21 cellular contexts compared by ENCODE assay signal in the genomic region with DNA sequence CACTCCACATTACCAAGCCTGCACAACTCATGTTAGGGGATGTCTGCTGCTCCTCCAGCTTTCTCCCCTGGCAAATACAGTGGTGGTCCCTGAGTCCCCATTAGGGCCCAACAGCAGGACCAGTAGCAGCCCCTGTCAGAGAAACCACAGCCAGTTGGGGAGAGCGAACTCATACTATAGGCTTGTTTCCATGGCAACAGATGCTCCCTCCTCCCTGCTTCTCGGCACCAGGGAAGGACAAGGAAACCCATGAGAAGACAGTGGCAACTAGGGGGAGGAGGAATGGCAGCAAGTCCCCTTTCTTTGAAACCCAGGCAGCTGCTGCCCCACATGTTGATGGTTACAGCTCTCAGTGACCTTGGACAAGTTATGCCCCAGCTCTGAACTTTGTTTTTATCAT.
DNase-seq lines count a peak whose midpoint lies in the region; ATAC-seq and TF ChIP-seq lines count a peak whose summit lies in the region.
"Had no signal": no experiment of that assay in that cellular context is flagged by ENCODE, and none has a peak within 500 bp of the region (broad histone marks: within the 10 kb centered on the region; RNA-seq: fewer than 3 reads in every experiment).

No MANE protein-coding gene starts in this region.

- no peak overlapping the region for H3K4me3 Mint-ChIP-seq in nephron progenitor cell
- H3K4me3 Mint-ChIP-seq: effector memory CD8-positive, alpha-beta T cell had no signal

- H3K4me1 Mint-ChIP-seq in nephron progenitor cell: no peaks in the 10 kb centered on the region

- WGBS in heart right ventricle, 2 donors: 39 to 46% methylated on average over 2 of the region's 2 CpGs

- no peaks in the 10 kb centered on the region for H3K9me3 ChIP-seq in vagina
- H3K9me3 ChIP-seq in heart right ventricle: no peaks in the 10 kb centered on the region
- H3K9me3 ChIP-seq: BE2C, HAP-1, SK-N-SH had no signal

- peaks cover 16% of the 10 kb centered on the region for H3K4me1 ChIP-seq in vagina
- no peaks in the 10 kb centered on the region for H3K4me1 ChIP-seq in heart right ventricle
- H3K4me1 ChIP-seq: HAP-1 had no signal

- ATAC-seq in heart right ventricle (no peak), HG02852 (IDR thresholded peaks at IDR 0.05; ENCODE audit: unreplicated experiment) (no peak)
- ATAC-seq: effector memory CD8-positive, alpha-beta T cell; esophagus mucosa had no signal

- no peaks in the 10 kb centered on the region for H3K9me3 Mint-ChIP-seq in nephron progenitor cell
- H3K9me3 Mint-ChIP-seq: effector memory CD8-positive, alpha-beta T cell had no signal

- H3K27me3 Mint-ChIP-seq in nephron progenitor cell (ENCODE audit: low read depth, poor library complexity): peaks cover 26% of the 10 kb centered on the region

- TF ChIP-seq POLR2A in vagina (IDR thresholded peaks at IDR 0.05): no peak

- H3K27me3 ChIP-seq in vagina (no peaks in the 10 kb centered on the region), heart right ventricle (peaks cover 0 to 38% (median 7%) of the 10 kb centered on the region in 7 donors)
- H3K27me3 ChIP-seq: BE2C, brain microvascular endothelial cell had no signal

- no peak overlapping the region for H3K27ac Mint-ChIP-seq in nephron progenitor cell
- H3K27ac Mint-ChIP-seq: effector memory CD8-positive, alpha-beta T cell had no signal

- peak overlapping the region; percentile 18 for H3K27ac ChIP-seq in vagina
- no peak overlapping the region for H3K27ac ChIP-seq in heart right ventricle
- H3K27ac ChIP-seq: brain microvascular endothelial cell, RWPE1 had no signal

- H3K36me3 Mint-ChIP-seq in nephron progenitor cell (ENCODE audit: low read depth): no peaks in the 10 kb centered on the region

- TF ChIP-seq CTCF in nephron progenitor cell (IDR thresholded peaks at IDR 0.05) (no peak), vagina (IDR thresholded peaks at IDR 0.05) (no peak), heart right ventricle (IDR thresholded peaks at IDR 0.05) (no peak)

- intact Hi-C loops in vagina (cut with DNase I): no loop called here
- intact Hi-C loops in heart right ventricle (cut with DNase I): no loop called here

- H3K36me3 ChIP-seq in vagina (no peaks in the 10 kb centered on the region), heart right ventricle (no peaks in the 10 kb centered on the region)
- H3K36me3 ChIP-seq: BE2C, brain microvascular endothelial cell, HAP-1 had no signal

- H3K4me3 ChIP-seq in vagina (no peak overlapping the region), heart right ventricle (no peak overlapping the region)
- H3K4me3 ChIP-seq: HAP-1 had no signal

- DNase-seq in NCI-H82 (lab: John Stamatoyannopoulos, UW): peak; percentile 49
- DNase-seq in NCI-H82 treated with DMSO at 0.1 percent for 48 hours (lab: John Stamatoyannopoulos, UW; ENCODE audit: unreplicated experiment): no peak
- DNase-seq in ecto neural progenitor cell (ENCODE audit: low spot score): peak; percentile 52
- peak; percentile 16 for DNase-seq in nephron progenitor cell
- DNase-seq in vagina (ENCODE audit: extremely low spot score in 2 of 2): no peak
- DNase-seq in heart right ventricle: no peak
- DNase-seq in DMS114 treated with DMSO at 0.1 percent for 48 hours (lab: John Stamatoyannopoulos, UW; ENCODE audit: unreplicated experiment): no peak
- DNase-seq: activated CD4-positive, alpha-beta T cell treated with anti-CD3 and anti-CD28 coated beads for 48 hours; activated naive CD4-positive, alpha-beta T cell; activated T-cell treated with anti-CD3 and anti-CD28 coated beads, Interleukin-2, amount 50 U/mL, for 48 hours; BE2C; brain microvascular endothelial cell; effector memory CD8-positive, alpha-beta T cell; NCI-H1417 treated with DMSO at 0.1 percent for 48 hours; NCI-H774; SK-N-SH; T-helper 2 cell had no signal

Comparison
In these comparisons a context has a peak if more than half of its experiments do, and no peak if none do; other contexts are left out.
1. DNase-seq: peak in NCI-H82 (single experiment), ecto neural progenitor cell (single experiment) and nephron progenitor cell (single experiment); none in NCI-H82 treated with DMSO at 0.1 percent for 48 hours (single experiment), vagina (0 of 2), heart right ventricle (0 of 2) and DMS114 treated with DMSO at 0.1 percent for 48 hours (single experiment).